Comparison of ENCODE assay signal across 10 cellular contexts in genomic region chr13:91817250-91817649, GRCh38.
DNase-seq lines count a peak whose midpoint lies in the region; ATAC-seq, FAIRE-seq and TF ChIP-seq lines count a peak whose summit lies in the region.
"Had no signal": no experiment of that assay in that cellular context is flagged by ENCODE, and none has a peak within 500 bp of the region (broad histone marks: within the 10 kb centered on the region; RNA-seq: fewer than 3 reads in every experiment).

No MANE protein-coding gene starts in this region.

- intact Hi-C loops in GM12878 (cut with micrococcal nuclease; ENCODE audit: unreplicated experiment) (no loop called here), thyroid gland (cut with DNase I) (no loop called here)

- no peak overlapping the region for H3K4me2 ChIP-seq in GM12878 (ENCODE audit: control insufficient read depth, insufficient read depth)

- H3K79me2 ChIP-seq in GM12878 (ENCODE audit: control insufficient read depth, insufficient read depth, low read length): no peaks in the 10 kb centered on the region

- DNase-seq in G401 (ENCODE audit: low spot score): peak; percentile 12
- DNase-seq in NCI-H2171 (lab: John Stamatoyannopoulos, UW): peak; percentile 3
- no peak for DNase-seq in GM12878 (ENCODE audit: low read depth, low spot score)
- peak; percentile 2 for DNase-seq in myocyte (ENCODE audit: low read depth)
- DNase-seq in SKM-1 (lab: John Stamatoyannopoulos, UW; ENCODE audit: unreplicated experiment): no peak
- DNase-seq in AG08396 (ENCODE audit: low spot score): no peak
- no peak for DNase-seq in thyroid gland
- no peak for DNase-seq in islet precursor cell

- FAIRE-seq in GM12878 (lab: Jason Lieb, UNC): no peak
- FAIRE-seq: G401.6 had no signal

- no peaks in the 10 kb centered on the region for H3K9me3 ChIP-seq in GM12878 (replicated peaks; ENCODE audit: control insufficient read depth, insufficient read depth, low read length)
- no peaks in the 10 kb centered on the region for H3K9me3 ChIP-seq in thyroid gland

- H3K36me3 ChIP-seq in GM12878 (ENCODE audit: control insufficient read depth in 2 of 2, insufficient read depth in 2 of 2, low read length in 1 of 2) (no peaks in the 10 kb centered on the region), thyroid gland (no peaks in the 10 kb centered on the region)

- POLR2A ChIA-PET in GM12878 (lab: Charles Lee): no interaction called here

- no peak overlapping the region for H3K9ac ChIP-seq in GM12878 (ENCODE audit: control insufficient read depth, insufficient read depth, low read length)

- in situ Hi-C loops in G401 (cut with HindIII; ENCODE audit: low sequenced_read_pairs): no loop called here
- in situ Hi-C loops in GM12878 (cut with MboI): no loop called here

- no TSS peak for BruUV-seq in GM12878 (replicated peaks; lab: Mats Ljungman, UMichigan)

- no peak overlapping the region for H3K27ac ChIP-seq in GM12878 (ENCODE audit: control insufficient read depth, insufficient read depth)
- no peak overlapping the region for H3K27ac ChIP-seq in thyroid gland

- 72% methylated on average over 5 of the region's 5 CpGs for WGBS in GM12878 (ENCODE audit: insufficient coverage, insufficient replicate concordance, low lambda C conversion rate, missing lambda C conversion rate)
- WGBS in thyroid gland, 2 donors: 48 to 56% methylated on average over 5 of the region's 5 CpGs

- TF ChIP-seq CTCF in GM12878 (IDR thresholded peaks at IDR 0.05 in 2 of 3, conservative IDR thresholded peaks at IDR 0.05 in 1 of 3; ENCODE audit: control insufficient read depth in 2 of 3, extremely low read depth in 1 of 3, insufficient read depth in 1 of 3, low read depth in 3 of 3, low read length in 3 of 3) (peak in 1 of 3 experiments; percentile 19; a peak in 1 of 6 replicates), thyroid gland (IDR thresholded peaks at IDR 0.05) (peak in 1 of 6 experiments; percentile 6)

- no peaks in the 10 kb centered on the region for H3K4me1 ChIP-seq in GM12878 (ENCODE audit: control insufficient read depth, insufficient read depth, low read length)
- no peaks in the 10 kb centered on the region for H3K4me1 ChIP-seq in thyroid gland

- no peak for TF ChIP-seq POLR2A in GM12878 (IDR thresholded peaks at IDR 0.05; ENCODE audit: low read depth, low read length)
- no peak for TF ChIP-seq POLR2A in thyroid gland (IDR thresholded peaks at IDR 0.05)

- no peaks in the 10 kb centered on the region for H3K27me3 ChIP-seq in GM12878 (replicated peaks in 1 of 2; ENCODE audit: control insufficient read depth in 2 of 2, insufficient read depth in 2 of 2, low read length in 1 of 2)
- no peaks in the 10 kb centered on the region for H3K27me3 ChIP-seq in thyroid gland

- SMC1A ChIA-PET in GM12878 (lab: Charles Lee; ENCODE audit: uncharacterized antibody, unreplicated experiment): no interaction called here

- peak; percentile 45 for TF ChIP-seq RAD21 in GM12878 (IDR thresholded peaks at IDR 0.05; ENCODE audit: insufficient read depth, low read depth, low read length)

- TF ChIP-seq EP300 in GM12878 (IDR thresholded peaks at IDR 0.05; ENCODE audit: borderline replicate concordance in 1 of 2, control insufficient read depth in 1 of 2, low read depth in 2 of 2, low read length in 2 of 2): no peak

- H3K4me3 ChIP-seq in GM12878 (no peak overlapping the region), thyroid gland (replicated peaks in 1 of 3) (no peak overlapping the region)

- CTCF ChIA-PET in GM12878 (lab: Yijun Ruan, JAX): no interaction called here

- no peaks in the 10 kb centered on the region for H4K20me1 ChIP-seq in GM12878 (ENCODE audit: control insufficient read depth, insufficient read depth)

- no peak overlapping the region for H2AFZ ChIP-seq in GM12878 (ENCODE audit: control insufficient read depth, low read depth, low read length)

- no peak for ATAC-seq in GM12878
- ATAC-seq: esophagus mucosa had no signal

- RAD21 ChIA-PET in GM12878 (lab: Charles Lee; ENCODE audit: unreplicated experiment): no interaction called here

TF ChIP-seq in GM12878, 131 proteins besides CTCF, POLR2A, EP300 and RAD21:
- TF ChIP-seq RBBP5 (conservative IDR thresholded peaks at IDR 0.05) (no peak), FOXM1 (IDR thresholded peaks at IDR 0.05; ENCODE audit: low read depth, low read length) (no peak)

Comparison
In these comparisons a context has a peak if more than half of its experiments do, and no peak if none do; other contexts are left out.
1. DNase-seq: peak in G401 (single experiment), NCI-H2171 (single experiment) and myocyte (single experiment); none in GM12878 (single experiment), SKM-1 (single experiment), AG08396 (single experiment), thyroid gland (0 of 2) and islet precursor cell (single experiment).